In the genomic region with DNA sequence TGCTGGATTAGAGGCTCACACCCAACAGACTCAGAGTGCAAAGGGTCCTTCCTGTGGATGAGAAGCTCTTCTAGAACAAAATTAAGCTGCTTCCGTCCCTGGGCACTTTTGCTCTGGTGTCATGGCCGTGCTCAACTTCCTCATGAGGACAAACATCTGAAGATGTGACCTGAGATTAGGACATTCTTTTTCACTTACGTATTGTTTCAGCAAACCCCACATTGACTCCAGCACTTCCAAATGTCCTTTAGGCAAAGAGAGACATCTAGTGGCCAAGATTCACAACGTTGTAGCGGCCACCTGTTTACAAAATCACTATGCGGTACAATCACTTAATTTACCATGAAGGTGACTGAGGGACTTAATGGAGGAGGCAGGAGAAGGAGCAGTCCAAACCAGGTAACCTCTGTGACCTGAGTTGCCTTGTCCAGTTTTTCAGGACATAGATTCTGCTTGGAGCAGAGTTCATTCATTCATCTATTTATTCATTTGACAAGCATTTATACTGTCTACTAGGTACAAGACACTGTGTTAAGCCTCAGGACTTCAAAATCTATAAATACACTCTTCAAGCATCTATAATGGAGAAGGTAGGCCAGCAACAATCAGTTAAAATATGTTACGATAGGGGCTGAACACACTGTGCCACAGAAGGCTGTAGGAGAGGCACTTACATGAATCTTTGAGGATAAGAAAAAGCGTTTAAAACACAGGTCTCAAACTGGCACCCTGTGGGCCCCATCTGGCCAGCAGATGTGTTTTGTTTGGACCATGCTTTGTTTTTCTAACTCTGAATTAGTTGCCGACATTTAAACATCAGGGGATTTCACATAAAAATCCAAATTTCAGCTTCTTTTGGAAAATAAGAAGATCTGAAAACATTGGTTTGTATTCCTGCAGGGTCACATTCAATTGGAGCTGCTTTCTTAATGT, we compare ENCODE assay signal across 1 cellular context.
A peak's percentile ranks its signal among the peaks of the same experiment; 100 is the strongest.
TF ChIP-seq lines count a peak whose summit lies in the region.

No MANE protein-coding gene starts in this region.

TF ChIP-seq in K562, 482 proteins besides CTCF, POLR2A, EP300 and RAD21 (continued from another document):
- TF ChIP-seq, protein P1, sequence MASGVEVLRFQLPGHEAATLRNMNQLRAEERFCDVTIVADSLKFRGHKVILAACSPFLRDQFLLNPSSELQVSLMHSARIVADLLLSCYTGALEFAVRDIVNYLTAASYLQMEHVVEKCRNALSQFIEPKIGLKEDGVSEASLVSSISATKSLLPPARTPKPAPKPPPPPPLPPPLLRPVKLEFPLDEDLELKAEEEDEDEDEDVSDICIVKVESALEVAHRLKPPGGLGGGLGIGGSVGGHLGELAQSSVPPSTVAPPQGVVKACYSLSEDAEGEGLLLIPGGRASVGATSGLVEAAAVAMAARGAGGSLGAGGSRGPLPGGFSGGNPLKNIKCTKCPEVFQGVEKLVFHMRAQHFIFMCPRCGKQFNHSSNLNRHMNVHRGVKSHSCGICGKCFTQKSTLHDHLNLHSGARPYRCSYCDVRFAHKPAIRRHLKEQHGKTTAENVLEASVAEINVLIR (CRISPR knock-in tag; IDR thresholded peaks at IDR 0.05) = no peak
- TF ChIP-seq, protein P2, sequence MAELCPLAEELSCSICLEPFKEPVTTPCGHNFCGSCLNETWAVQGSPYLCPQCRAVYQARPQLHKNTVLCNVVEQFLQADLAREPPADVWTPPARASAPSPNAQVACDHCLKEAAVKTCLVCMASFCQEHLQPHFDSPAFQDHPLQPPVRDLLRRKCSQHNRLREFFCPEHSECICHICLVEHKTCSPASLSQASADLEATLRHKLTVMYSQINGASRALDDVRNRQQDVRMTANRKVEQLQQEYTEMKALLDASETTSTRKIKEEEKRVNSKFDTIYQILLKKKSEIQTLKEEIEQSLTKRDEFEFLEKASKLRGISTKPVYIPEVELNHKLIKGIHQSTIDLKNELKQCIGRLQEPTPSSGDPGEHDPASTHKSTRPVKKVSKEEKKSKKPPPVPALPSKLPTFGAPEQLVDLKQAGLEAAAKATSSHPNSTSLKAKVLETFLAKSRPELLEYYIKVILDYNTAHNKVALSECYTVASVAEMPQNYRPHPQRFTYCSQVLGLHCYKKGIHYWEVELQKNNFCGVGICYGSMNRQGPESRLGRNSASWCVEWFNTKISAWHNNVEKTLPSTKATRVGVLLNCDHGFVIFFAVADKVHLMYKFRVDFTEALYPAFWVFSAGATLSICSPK (IDR thresholded peaks at IDR 0.05; ENCODE audit: borderline replicate concordance) = no peak
- TF ChIP-seq NCOA2 (IDR thresholded peaks at IDR 0.05; ENCODE audit: partially characterized antibody in 2 of 2) = peak in 1 of 2 experiments; percentile 19
- peak; percentile 87 for TF ChIP-seq CTBP1 (IDR thresholded peaks at IDR 0.05; ENCODE audit: borderline replicate concordance)
- TF ChIP-seq HDGF (IDR thresholded peaks at IDR 0.05) = no peak
- TF ChIP-seq GATA2 (CRISPR knock-in tag; IDR thresholded peaks at IDR 0.05) = peak; percentile 76
- TF ChIP-seq, protein P3, sequence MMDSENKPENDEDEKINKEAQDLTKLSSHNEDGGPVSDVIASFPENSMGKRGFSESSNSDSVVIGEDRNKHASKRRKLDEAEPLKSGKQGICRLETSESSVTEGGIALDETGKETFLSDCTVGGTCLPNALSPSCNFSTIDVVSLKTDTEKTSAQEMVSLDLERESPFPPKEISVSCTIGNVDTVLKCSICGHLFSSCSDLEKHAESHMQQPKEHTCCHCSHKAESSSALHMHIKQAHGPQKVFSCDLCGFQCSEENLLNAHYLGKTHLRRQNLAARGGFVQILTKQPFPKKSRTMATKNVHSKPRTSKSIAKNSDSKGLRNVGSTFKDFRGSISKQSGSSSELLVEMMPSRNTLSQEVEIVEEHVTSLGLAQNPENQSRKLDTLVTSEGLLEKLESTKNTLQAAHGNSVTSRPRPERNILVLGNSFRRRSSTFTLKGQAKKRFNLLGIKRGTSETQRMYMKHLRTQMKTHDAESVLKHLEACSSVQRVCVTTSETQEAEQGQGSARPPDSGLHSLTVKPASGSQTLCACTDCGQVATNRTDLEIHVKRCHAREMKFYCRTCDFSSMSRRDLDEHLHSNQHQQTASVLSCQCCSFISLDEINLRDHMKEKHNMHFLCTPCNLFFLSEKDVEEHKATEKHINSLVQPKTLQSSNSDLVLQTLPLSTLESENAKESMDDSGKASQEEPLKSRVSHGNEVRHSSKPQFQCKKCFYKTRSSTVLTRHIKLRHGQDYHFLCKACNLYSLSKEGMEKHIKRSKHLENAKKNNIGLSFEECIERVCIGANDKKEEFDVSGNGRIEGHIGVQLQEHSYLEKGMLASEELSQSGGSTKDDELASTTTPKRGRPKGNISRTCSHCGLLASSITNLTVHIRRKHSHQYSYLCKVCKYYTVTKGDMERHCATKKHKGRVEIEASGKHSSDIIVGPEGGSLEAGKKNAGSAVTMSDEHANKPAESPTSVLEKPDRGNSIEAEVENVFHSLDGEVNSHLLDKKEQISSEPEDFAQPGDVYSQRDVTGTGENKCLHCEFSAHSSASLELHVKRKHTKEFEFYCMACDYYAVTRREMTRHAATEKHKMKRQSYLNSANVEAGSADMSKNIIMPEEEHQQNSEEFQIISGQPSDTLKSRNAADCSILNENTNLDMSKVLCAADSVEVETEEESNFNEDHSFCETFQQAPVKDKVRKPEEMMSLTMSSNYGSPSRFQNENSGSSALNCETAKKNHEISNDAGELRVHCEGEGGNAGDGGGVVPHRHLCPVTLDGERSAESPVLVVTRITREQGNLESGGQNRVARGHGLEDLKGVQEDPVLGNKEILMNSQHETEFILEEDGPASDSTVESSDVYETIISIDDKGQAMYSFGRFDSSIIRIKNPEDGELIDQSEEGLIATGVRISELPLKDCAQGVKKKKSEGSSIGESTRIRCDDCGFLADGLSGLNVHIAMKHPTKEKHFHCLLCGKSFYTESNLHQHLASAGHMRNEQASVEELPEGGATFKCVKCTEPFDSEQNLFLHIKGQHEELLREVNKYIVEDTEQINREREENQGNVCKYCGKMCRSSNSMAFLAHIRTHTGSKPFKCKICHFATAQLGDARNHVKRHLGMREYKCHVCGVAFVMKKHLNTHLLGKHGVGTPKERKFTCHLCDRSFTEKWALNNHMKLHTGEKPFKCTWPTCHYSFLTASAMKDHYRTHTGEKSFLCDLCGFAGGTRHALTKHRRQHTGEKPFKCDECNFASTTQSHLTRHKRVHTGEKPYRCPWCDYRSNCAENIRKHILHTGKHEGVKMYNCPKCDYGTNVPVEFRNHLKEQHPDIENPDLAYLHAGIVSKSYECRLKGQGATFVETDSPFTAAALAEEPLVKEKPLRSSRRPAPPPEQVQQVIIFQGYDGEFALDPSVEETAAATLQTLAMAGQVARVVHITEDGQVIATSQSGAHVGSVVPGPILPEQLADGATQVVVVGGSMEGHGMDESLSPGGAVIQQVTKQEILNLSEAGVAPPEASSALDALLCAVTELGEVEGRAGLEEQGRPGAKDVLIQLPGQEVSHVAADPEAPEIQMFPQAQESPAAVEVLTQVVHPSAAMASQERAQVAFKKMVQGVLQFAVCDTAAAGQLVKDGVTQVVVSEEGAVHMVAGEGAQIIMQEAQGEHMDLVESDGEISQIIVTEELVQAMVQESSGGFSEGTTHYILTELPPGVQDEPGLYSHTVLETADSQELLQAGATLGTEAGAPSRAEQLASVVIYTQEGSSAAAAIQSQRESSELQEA (IDR thresholded peaks at IDR 0.05; ENCODE audit: low read depth) = no peak
- TF ChIP-seq, protein P4, sequence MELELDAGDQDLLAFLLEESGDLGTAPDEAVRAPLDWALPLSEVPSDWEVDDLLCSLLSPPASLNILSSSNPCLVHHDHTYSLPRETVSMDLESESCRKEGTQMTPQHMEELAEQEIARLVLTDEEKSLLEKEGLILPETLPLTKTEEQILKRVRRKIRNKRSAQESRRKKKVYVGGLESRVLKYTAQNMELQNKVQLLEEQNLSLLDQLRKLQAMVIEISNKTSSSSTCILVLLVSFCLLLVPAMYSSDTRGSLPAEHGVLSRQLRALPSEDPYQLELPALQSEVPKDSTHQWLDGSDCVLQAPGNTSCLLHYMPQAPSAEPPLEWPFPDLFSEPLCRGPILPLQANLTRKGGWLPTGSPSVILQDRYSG (tag; conservative IDR thresholded peaks at IDR 0.05; ENCODE audit: low read depth) = no peak
- TF ChIP-seq, protein P5, sequence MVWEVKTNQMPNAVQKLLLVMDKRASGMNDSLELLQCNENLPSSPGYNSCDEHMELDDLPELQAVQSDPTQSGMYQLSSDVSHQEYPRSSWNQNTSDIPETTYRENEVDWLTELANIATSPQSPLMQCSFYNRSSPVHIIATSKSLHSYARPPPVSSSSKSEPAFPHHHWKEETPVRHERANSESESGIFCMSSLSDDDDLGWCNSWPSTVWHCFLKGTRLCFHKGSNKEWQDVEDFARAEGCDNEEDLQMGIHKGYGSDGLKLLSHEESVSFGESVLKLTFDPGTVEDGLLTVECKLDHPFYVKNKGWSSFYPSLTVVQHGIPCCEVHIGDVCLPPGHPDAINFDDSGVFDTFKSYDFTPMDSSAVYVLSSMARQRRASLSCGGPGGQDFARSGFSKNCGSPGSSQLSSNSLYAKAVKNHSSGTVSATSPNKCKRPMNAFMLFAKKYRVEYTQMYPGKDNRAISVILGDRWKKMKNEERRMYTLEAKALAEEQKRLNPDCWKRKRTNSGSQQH (CRISPR knock-in tag; IDR thresholded peaks at IDR 0.05) = no peak
- no peak for TF ChIP-seq SRSF3 (IDR thresholded peaks at IDR 0.05; ENCODE audit: insufficient read depth, low read length)
- no peak for TF ChIP-seq ZNF316 (IDR thresholded peaks at IDR 0.05)
- TF ChIP-seq ARID1B (IDR thresholded peaks at IDR 0.05) = peak; percentile 31; the same call in 1 of the 2 replicates
- TF ChIP-seq SNRNP70 (optimal IDR thresholded peaks at IDR 0.05; ENCODE audit: low read depth, low read length) = no peak
- TF ChIP-seq ZC3H4 (CRISPR knock-in tag; IDR thresholded peaks at IDR 0.05; ENCODE audit: borderline replicate concordance) = no peak
- TF ChIP-seq TEAD4 (IDR thresholded peaks at IDR 0.05; ENCODE audit: low read length) = peak; percentile 83
- TF ChIP-seq TEAD4 (CRISPR knock-in tag; IDR thresholded peaks at IDR 0.05; ENCODE audit: borderline replicate concordance) = no peak
- no peak for TF ChIP-seq ZNF384 (IDR thresholded peaks at IDR 0.05; ENCODE audit: low read depth, low read length)
- TF ChIP-seq CHD4 (IDR thresholded peaks at IDR 0.05; ENCODE audit: insufficient read depth, insufficient replicate concordance, low read depth, low read length, poor library complexity, severe bottlenecking) = no peak
- TF ChIP-seq JUN (IDR thresholded peaks at IDR 0.05; ENCODE audit: borderline replicate concordance, low read depth, low read length) = peak; percentile 83
- TF ChIP-seq JUN (CRISPR knock-in tag; IDR thresholded peaks at IDR 0.05; ENCODE audit: borderline replicate concordance) = no peak
- TF ChIP-seq TEAD1 (CRISPR knock-in tag; IDR thresholded peaks at IDR 0.05) = peak; percentile 93 to 94
- TF ChIP-seq ETV1 (tag; conservative IDR thresholded peaks at IDR 0.05; ENCODE audit: low read depth) = 0 out of 2 replicates have a peak, but pooled peaks have one; percentile 12
- TF ChIP-seq HDAC2 (IDR thresholded peaks at IDR 0.05) = no peak
- TF ChIP-seq, protein P6, sequence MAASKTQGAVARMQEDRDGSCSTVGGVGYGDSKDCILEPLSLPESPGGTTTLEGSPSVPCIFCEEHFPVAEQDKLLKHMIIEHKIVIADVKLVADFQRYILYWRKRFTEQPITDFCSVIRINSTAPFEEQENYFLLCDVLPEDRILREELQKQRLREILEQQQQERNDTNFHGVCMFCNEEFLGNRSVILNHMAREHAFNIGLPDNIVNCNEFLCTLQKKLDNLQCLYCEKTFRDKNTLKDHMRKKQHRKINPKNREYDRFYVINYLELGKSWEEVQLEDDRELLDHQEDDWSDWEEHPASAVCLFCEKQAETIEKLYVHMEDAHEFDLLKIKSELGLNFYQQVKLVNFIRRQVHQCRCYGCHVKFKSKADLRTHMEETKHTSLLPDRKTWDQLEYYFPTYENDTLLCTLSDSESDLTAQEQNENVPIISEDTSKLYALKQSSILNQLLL (CRISPR knock-in tag; IDR thresholded peaks at IDR 0.05; ENCODE audit: borderline replicate concordance) = no peak
- TF ChIP-seq FOSL1 (tag; conservative IDR thresholded peaks at IDR 0.05) = peak; percentile 49; the same call in 1 of the 2 replicates
- TF ChIP-seq DPF2 (IDR thresholded peaks at IDR 0.05) = peak; percentile 67
- TF ChIP-seq NFYB (IDR thresholded peaks at IDR 0.05; ENCODE audit: extremely low read depth, insufficient read length) = no peak
- TF ChIP-seq ATF7 (IDR thresholded peaks at IDR 0.05) = peak; percentile 97
- TF ChIP-seq TAF9B (IDR thresholded peaks at IDR 0.05; ENCODE audit: partially characterized antibody) = peak; percentile 41
- peak; percentile 59; the same call in 1 of the 2 replicates for TF ChIP-seq ESRRA (IDR thresholded peaks at IDR 0.05; ENCODE audit: borderline replicate concordance, low read depth)
- TF ChIP-seq RUNX1 (IDR thresholded peaks at IDR 0.05; ENCODE audit: low read depth) = no peak
